Comparison of ENCODE assay signal across 21 cellular contexts in genomic region chr15:89075121-89075640, GRCh38.
"Had no signal": no experiment of that assay in that cellular context is flagged by ENCODE, and none has a peak within 500 bp of the region (broad histone marks: within the 10 kb centered on the region; RNA-seq: fewer than 3 reads in every experiment).

No MANE protein-coding gene starts in this region.

- H3K4me3 Mint-ChIP-seq: activated CD4-positive, alpha-beta memory T cell treated with anti-CD3 and anti-CD28 coated beads, Interleukin-2, amount 10 ng/mL, durations not matched to agents 7 days and 5 days; activated CD4-positive, alpha-beta T cell treated with anti-CD3 and anti-CD28 coated beads, Interleukin-2, amount 10 ng/mL, durations not matched to agents 24 days and 14 days; naive thymus-derived CD4-positive, alpha-beta T cell; neural crest cell; T-cell; T-helper 2 cell treated with Interferon-gamma antibody and Interleukin-4, amounts not matched to agents 5 μg/mL and 100 μg/mL, for 36 hours had no signal

- H3K36me3 ChIP-seq: brain microvascular endothelial cell, esophagus squamous epithelium, gastroesophageal sphincter, lower lobe of right lung, upper lobe of right lung had no signal

- H3K4me1 ChIP-seq: esophagus squamous epithelium, gastroesophageal sphincter had no signal

- H3K27ac Mint-ChIP-seq: activated CD4-positive, alpha-beta memory T cell treated with anti-CD3 and anti-CD28 coated beads, Interleukin-2, amount 10 ng/mL, durations not matched to agents 7 days and 5 days; activated naive CD4-positive, alpha-beta T cell treated with anti-CD3 and anti-CD28 coated beads, Interleukin-2, amount 50 U/mL, for 72 hours; progenitor cell of endocrine pancreas; T-cell; T-helper 2 cell treated with Interferon-gamma antibody and Interleukin-4, amounts not matched to agents 5 μg/mL and 100 μg/mL, for 36 hours had no signal

- H3K4me3 ChIP-seq: esophagus squamous epithelium, gastroesophageal sphincter, lower lobe of right lung, upper lobe of right lung had no signal

- ATAC-seq: activated CD4-positive, CD25-positive, alpha-beta regulatory T cell treated with anti-CD3 and anti-CD28 coated beads, Interleukin-2, amount 50 U/mL, for 24 hours; activated naive CD4-positive, alpha-beta T cell treated with anti-CD3 and anti-CD28 coated beads, Interleukin-2, amount 50 U/mL, for 72 hours; gastroesophageal sphincter; naive thymus-derived CD4-positive, alpha-beta T cell; stimulated activated naive CD8-positive, alpha-beta T cell treated with anti-CD3 and anti-CD28 coated beads, Interleukin-15, Interleukin-2, amounts not matched to agents 100 U/mL and 50 U/mL, for 24 hours; T-cell had no signal

- H3K9me3 ChIP-seq: esophagus squamous epithelium, gastroesophageal sphincter, lower lobe of right lung, upper lobe of right lung had no signal

- H3K9me3 Mint-ChIP-seq: activated CD4-positive, alpha-beta memory T cell treated with anti-CD3 and anti-CD28 coated beads, Interleukin-2, amount 10 ng/mL, durations not matched to agents 7 days and 5 days; activated CD4-positive, alpha-beta T cell treated with anti-CD3 and anti-CD28 coated beads, Interleukin-2, amount 10 ng/mL, durations not matched to agents 24 days and 14 days; T-cell; T-helper 2 cell treated with Interferon-gamma antibody and Interleukin-4, amounts not matched to agents 5 μg/mL and 100 μg/mL, for 36 hours had no signal

- H3K27me3 ChIP-seq: brain microvascular endothelial cell, esophagus squamous epithelium, gastroesophageal sphincter, upper lobe of right lung had no signal

- H3K4me1 Mint-ChIP-seq: T-cell had no signal

- H3K27ac ChIP-seq: brain microvascular endothelial cell, esophagus squamous epithelium, gastroesophageal sphincter, lower lobe of right lung, upper lobe of right lung, VCaP had no signal

- H3K27me3 Mint-ChIP-seq: progenitor cell of endocrine pancreas, T-cell had no signal

- DNase-seq: activated CD4-positive, alpha-beta memory T cell treated with anti-CD3 and anti-CD28 coated beads, Interleukin-2, amount 10 ng/mL, durations not matched to agents 7 days and 5 days; activated CD4-positive, alpha-beta T cell treated with anti-CD3 and anti-CD28 coated beads, Interleukin-2, amount 10 ng/mL, durations not matched to agents 24 days and 14 days; aorta; brain microvascular endothelial cell; central memory CD4-positive, alpha-beta T cell; effector memory CD4-positive, alpha-beta T cell; esophagus squamous epithelium; hypothalamus; lower lobe of right lung; naive thymus-derived CD4-positive, alpha-beta T cell; stimulated activated CD4-positive, alpha-beta T cell treated with anti-CD3 and anti-CD28 coated beads, Interleukin-2, amount 100 ng/mL, for 48 hours; stimulated activated naive CD8-positive, alpha-beta T cell treated with anti-CD3 and anti-CD28 coated beads, Interleukin-15, Interleukin-2, amounts not matched to agents 100 U/mL and 50 U/mL, for 24 hours; T-cell; upper lobe of right lung had no signal

- H3K36me3 Mint-ChIP-seq: activated naive CD4-positive, alpha-beta T cell treated with anti-CD3 and anti-CD28 coated beads, Interleukin-2, amount 50 U/mL, for 72 hours; naive thymus-derived CD4-positive, alpha-beta T cell; T-cell had no signal
